In the genomic region with DNA sequence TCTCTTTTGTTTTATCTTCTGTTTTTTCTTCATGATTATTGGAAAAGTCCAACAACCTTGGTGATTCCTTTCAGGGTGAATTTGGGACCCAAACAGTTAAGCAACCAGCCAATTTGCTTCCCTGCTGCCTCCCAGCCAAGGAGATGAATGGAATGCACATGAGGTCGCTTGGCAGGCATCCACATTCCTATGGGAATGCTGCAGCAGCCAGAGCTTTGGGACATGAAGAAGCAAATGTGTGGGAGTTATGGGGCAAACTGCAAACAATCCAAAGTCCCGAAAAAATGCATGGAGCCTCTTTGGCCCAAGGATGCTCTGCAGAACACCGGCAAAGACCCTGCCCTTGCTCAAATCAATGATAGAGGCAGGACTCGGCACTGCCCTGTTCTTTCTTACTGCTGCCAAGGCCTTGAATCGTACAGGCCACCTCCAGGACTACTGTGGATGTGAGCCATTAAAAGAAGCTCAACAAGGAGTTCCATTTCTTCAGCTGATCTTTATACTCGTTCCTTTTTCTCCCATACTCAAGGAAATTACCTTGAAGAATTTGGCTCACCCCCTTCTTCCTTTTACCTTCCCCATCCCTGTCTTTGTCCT, we compare ENCODE assay signal across 9 cellular contexts.
DNase-seq lines count a peak whose midpoint lies in the region; ATAC-seq and TF ChIP-seq lines count a peak whose summit lies in the region.
"Had no signal": no experiment of that assay in that cellular context is flagged by ENCODE, and none has a peak within 500 bp of the region (broad histone marks: within the 10 kb centered on the region; RNA-seq: fewer than 3 reads in every experiment).

No MANE protein-coding gene starts in this region.

- DNase-seq in NCI-H1694 (lab: John Stamatoyannopoulos, UW) (peak; percentile 3), NCI-H1694 treated with DMSO at 0.1 percent for 48 hours (lab: John Stamatoyannopoulos, UW) (no peak), endodermal cell (peak; percentile 88), uterus (peak; percentile 75 to 81), NCI-H2081 (lab: John Stamatoyannopoulos, UW) (no peak), RPMI8226 (no peak)
- no peak for DNase-seq in activated naive CD8-positive, alpha-beta T cell treated with anti-CD3 and anti-CD28 coated beads, Interleukin-2, amount 50 U/mL, for 24 hours

- TF ChIP-seq CTCF in endodermal cell (conservative IDR thresholded peaks at IDR 0.05), result no peak
- TF ChIP-seq CTCF in liver (IDR thresholded peaks at IDR 0.05; ENCODE audit: low read depth, low read length, missing input control), result no peak
- TF ChIP-seq CTCF in uterus (IDR thresholded peaks at IDR 0.05), result no peak

- H3K9me3 ChIP-seq in endodermal cell (ENCODE audit: control insufficient read depth, low read length), result peaks cover 6% of the 10 kb centered on the region
- H3K9me3 ChIP-seq in liver (ENCODE audit: control insufficient read depth in 4 of 4, low read length in 3 of 4), result peaks cover 0 to 3% (median 0%) of the 10 kb centered on the region in 4 donors
- H3K9me3 ChIP-seq in uterus, result no peaks in the 10 kb centered on the region

- H3K27ac ChIP-seq in endodermal cell (ENCODE audit: low read depth, low read length) (peak overlapping the region; percentile 41), liver (ENCODE audit: low read depth in 1 of 2, low read length in 2 of 2) (no peak overlapping the region), uterus (peak overlapping the region; percentile 67 to 80)
- H3K27ac ChIP-seq: 22Rv1 had no signal

- H3K4me1 Mint-ChIP-seq in endodermal cell, result peaks cover 12% of the 10 kb centered on the region
- no peaks in the 10 kb centered on the region for H3K4me1 Mint-ChIP-seq in activated naive CD8-positive, alpha-beta T cell treated with anti-CD3 and anti-CD28 coated beads, Interleukin-2, amount 50 U/mL, for 24 hours

- H3K27me3 Mint-ChIP-seq in endodermal cell (ENCODE audit: insufficient read depth), result peaks cover 12% of the 10 kb centered on the region
- peaks cover 5% of the 10 kb centered on the region for H3K27me3 Mint-ChIP-seq in activated naive CD8-positive, alpha-beta T cell treated with anti-CD3 and anti-CD28 coated beads, Interleukin-2, amount 50 U/mL, for 24 hours

- peaks cover 10% of the 10 kb centered on the region for H3K9me3 Mint-ChIP-seq in endodermal cell
- H3K9me3 Mint-ChIP-seq in activated naive CD8-positive, alpha-beta T cell treated with anti-CD3 and anti-CD28 coated beads, Interleukin-2, amount 50 U/mL, for 24 hours, result no peaks in the 10 kb centered on the region

- no peaks in the 10 kb centered on the region for H3K4me1 ChIP-seq in endodermal cell (ENCODE audit: control insufficient read depth, insufficient read depth, low read length)
- no peaks in the 10 kb centered on the region for H3K4me1 ChIP-seq in liver (ENCODE audit: control insufficient read depth in 4 of 4, insufficient read depth in 4 of 4, low read length in 3 of 4)
- peaks cover 6 to 8% of the 10 kb centered on the region in 2 donors for H3K4me1 ChIP-seq in uterus

- no peak for ATAC-seq in activated naive CD8-positive, alpha-beta T cell treated with anti-CD3 and anti-CD28 coated beads, Interleukin-2, amount 50 U/mL, for 24 hours

- TF ChIP-seq RAD21 in liver (IDR thresholded peaks at IDR 0.05), result peak in 1 of 2 donors; percentile 16

- no peak overlapping the region for H3K4me3 Mint-ChIP-seq in endodermal cell
- H3K4me3 Mint-ChIP-seq in activated naive CD8-positive, alpha-beta T cell treated with anti-CD3 and anti-CD28 coated beads, Interleukin-2, amount 50 U/mL, for 24 hours, result no peak overlapping the region

- TF ChIP-seq POLR2A in uterus (IDR thresholded peaks at IDR 0.05), result no peak

- H3K9ac ChIP-seq in endodermal cell (ENCODE audit: extremely low read depth, low read length, poor library complexity, severe bottlenecking) (no peak overlapping the region), liver (ENCODE audit: low read depth in 1 of 2, low read length in 2 of 2) (no peak overlapping the region)

- no peaks in the 10 kb centered on the region for H3K36me3 ChIP-seq in endodermal cell (ENCODE audit: control insufficient read depth, insufficient read depth, low read length)
- H3K36me3 ChIP-seq in liver (ENCODE audit: control insufficient read depth in 4 of 4, insufficient read depth in 3 of 4, low read depth in 1 of 4, low read length in 3 of 4), result no peaks in the 10 kb centered on the region
- no peaks in the 10 kb centered on the region for H3K36me3 ChIP-seq in uterus

- 46 to 63% methylated on average over 5 to 6 of the region's 6 CpGs for WGBS in endodermal cell (ENCODE audit: insufficient coverage in 1 of 2, insufficient read length in 1 of 2), 2 experiments
- WGBS in liver, result 35% methylated on average over 6 of the region's 6 CpGs

- H3K27me3 ChIP-seq in endodermal cell (ENCODE audit: control insufficient read depth, insufficient read depth, low read length, poor library complexity, severe bottlenecking) (no peaks in the 10 kb centered on the region), liver (ENCODE audit: control insufficient read depth in 4 of 4, insufficient read depth in 4 of 4, low read length in 3 of 4) (no peaks in the 10 kb centered on the region), uterus (no peaks in the 10 kb centered on the region)

- no peaks in the 10 kb centered on the region for H3K36me3 Mint-ChIP-seq in endodermal cell (ENCODE audit: low read depth)
- no peaks in the 10 kb centered on the region for H3K36me3 Mint-ChIP-seq in activated naive CD8-positive, alpha-beta T cell treated with anti-CD3 and anti-CD28 coated beads, Interleukin-2, amount 50 U/mL, for 24 hours (ENCODE audit: low read depth)

- H3K4me3 ChIP-seq in endodermal cell (ENCODE audit: low read length) (no peak overlapping the region), liver (ENCODE audit: low read depth in 1 of 3, low read length in 3 of 3) (no peak overlapping the region), uterus (no peak overlapping the region)

- intact Hi-C loops in uterus (cut with DNase I; ENCODE audit: low total_unique reads), result no loop called here

- H3K27ac Mint-ChIP-seq in endodermal cell, result peak overlapping the region; percentile 36
- no peak overlapping the region for H3K27ac Mint-ChIP-seq in activated naive CD8-positive, alpha-beta T cell treated with anti-CD3 and anti-CD28 coated beads, Interleukin-2, amount 50 U/mL, for 24 hours

TF ChIP-seq in liver, 16 proteins besides CTCF, POLR2A, EP300 and RAD21:
- TF ChIP-seq GABPA (IDR thresholded peaks at IDR 0.05 in 1 of 2, conservative IDR thresholded peaks at IDR 0.05 in 1 of 2) (no peak), NR2F2 (IDR thresholded peaks at IDR 0.05) (peak; percentile 37), FOXA2 (IDR thresholded peaks at IDR 0.05) (no peak), RXRA (IDR thresholded peaks at IDR 0.05) (peak in 1 of 2 donors; percentile 13), JUND (IDR thresholded peaks at IDR 0.05) (no peak)

Comparison
In these comparisons a context has a peak if more than half of its experiments do, and no peak if none do; other contexts are left out.
1. DNase-seq: peak in NCI-H1694 (single experiment), endodermal cell (single experiment) and uterus (2 of 2); none in NCI-H1694 treated with DMSO at 0.1 percent for 48 hours (single experiment), activated naive CD8-positive, alpha-beta T cell treated with anti-CD3 and anti-CD28 coated beads, Interleukin-2, amount 50 U/mL, for 24 hours (single experiment), NCI-H2081 (0 of 2) and RPMI8226 (single experiment).
2. H3K27ac ChIP-seq: peak in endodermal cell (single experiment) and uterus (2 of 2); none in liver (0 of 2).